ENCODE assay signal across 8 cellular contexts in the genomic region with DNA sequence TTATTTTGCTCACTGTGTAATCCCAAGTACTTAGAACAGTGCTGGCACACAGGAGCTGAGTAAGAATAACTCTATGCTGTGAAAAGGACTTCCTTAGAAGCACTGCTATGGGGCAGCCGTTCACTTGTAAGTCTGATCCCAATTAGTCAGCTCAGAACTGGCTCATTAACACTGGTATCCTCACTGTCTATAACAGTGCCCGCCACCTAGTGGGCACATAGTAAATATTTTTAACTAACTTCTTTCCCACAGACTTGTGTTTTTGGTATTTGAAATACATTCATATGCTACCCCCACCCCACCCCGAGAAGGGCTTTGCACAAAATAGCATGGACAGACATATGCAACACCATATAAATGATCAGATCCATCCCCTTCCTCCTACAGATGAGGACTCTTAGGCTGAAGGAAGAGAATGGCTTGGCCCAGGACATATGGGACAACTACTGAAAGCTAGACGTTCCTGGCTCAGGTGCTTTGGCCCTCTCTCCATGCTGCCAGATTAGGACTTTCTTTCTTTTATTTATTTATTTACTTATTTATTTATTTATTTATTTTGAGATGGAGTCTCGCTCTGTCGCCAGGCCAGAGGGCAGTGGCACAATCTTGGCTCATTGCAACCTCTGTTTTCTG. TPM values are rescaled to one million over a fixed set of nuclear protein-coding genes. Genes with fewer than 3 reads are reported as not detected.
A peak's percentile ranks its signal among the peaks of the same experiment; 100 is the strongest.
DNase-seq lines count a peak whose midpoint lies in the region; ATAC-seq and TF ChIP-seq lines count a peak whose summit lies in the region.

No MANE protein-coding gene starts in this region.

- H3K36me3 ChIP-seq in liver (ENCODE audit: control insufficient read depth in 4 of 4, insufficient read depth in 3 of 4, low read depth in 1 of 4, low read length in 3 of 4) = peaks cover 8 to 73% (median 51%) of the 10 kb centered on the region in 4 donors

- no peak overlapping the region for H3K9ac ChIP-seq in liver (ENCODE audit: low read depth in 1 of 2, low read length in 2 of 2)

- H3K4me1 Mint-ChIP-seq in T-helper 17 cell = peaks cover 19% of the 10 kb centered on the region

- no peaks in the 10 kb centered on the region for H3K9me3 ChIP-seq in T-helper 17 cell (ENCODE audit: control insufficient read depth, low read length, poor library complexity, severe bottlenecking)
- H3K9me3 ChIP-seq in liver (ENCODE audit: control insufficient read depth in 4 of 4, low read length in 3 of 4) = no peaks in the 10 kb centered on the region

- no peak overlapping the region for H3K27ac ChIP-seq in liver (ENCODE audit: low read depth in 1 of 2, low read length in 2 of 2)

- TF ChIP-seq CTCF in liver (IDR thresholded peaks at IDR 0.05; ENCODE audit: low read depth, low read length, missing input control) = peak; percentile 36

- no peak overlapping the region for H3K4me3 Mint-ChIP-seq in T-helper 17 cell

- H3K27me3 Mint-ChIP-seq in T-helper 17 cell = peaks cover 5% of the 10 kb centered on the region

- ATAC-seq in HG02588 (IDR thresholded peaks at IDR 0.05; ENCODE audit: unreplicated experiment) (peak; percentile 31), T-helper 17 cell (peak; percentile 83)

- DNase-seq in NCI-H2107 (lab: John Stamatoyannopoulos, UW) = peak; percentile 4
- DNase-seq in NCI-H2107 treated with DMSO at 0.1 percent for 48 hours (lab: John Stamatoyannopoulos, UW; ENCODE audit: unreplicated experiment) = no peak
- DNase-seq in NCI-H128 (lab: John Stamatoyannopoulos, UW; ENCODE audit: unreplicated experiment) = peak; percentile 5
- peak in 1 of 3 donors; percentile 19 for DNase-seq in T-helper 17 cell
- DNase-seq in central memory CD4-positive, alpha-beta T cell = peak; percentile 12
- peak; percentile 59 for DNase-seq in stimulated activated CD8-positive, alpha-beta memory T cell treated with anti-CD3 and anti-CD28 coated beads, Interleukin-4, amount 100 ng/mL, for 48 hours

- no peak overlapping the region for H3K4me3 ChIP-seq in liver (ENCODE audit: low read depth in 1 of 3, low read length in 3 of 3)

- H3K4me1 ChIP-seq in liver (ENCODE audit: control insufficient read depth in 4 of 4, insufficient read depth in 4 of 4, low read length in 3 of 4) = no peaks in the 10 kb centered on the region

- peak; percentile 45 to 67 for TF ChIP-seq RAD21 in liver (IDR thresholded peaks at IDR 0.05)

- 68% methylated on average over 6 of the region's 6 CpGs for WGBS in liver

- no peak overlapping the region for H3K27ac Mint-ChIP-seq in T-helper 17 cell

- H3K36me3 Mint-ChIP-seq in T-helper 17 cell (ENCODE audit: low read depth) = no peaks in the 10 kb centered on the region

- no peaks in the 10 kb centered on the region for H3K27me3 ChIP-seq in liver (ENCODE audit: control insufficient read depth in 4 of 4, insufficient read depth in 4 of 4, low read length in 3 of 4)

TF ChIP-seq in liver, 16 proteins besides CTCF, POLR2A, EP300 and RAD21:
- TF ChIP-seq, protein P1, sequence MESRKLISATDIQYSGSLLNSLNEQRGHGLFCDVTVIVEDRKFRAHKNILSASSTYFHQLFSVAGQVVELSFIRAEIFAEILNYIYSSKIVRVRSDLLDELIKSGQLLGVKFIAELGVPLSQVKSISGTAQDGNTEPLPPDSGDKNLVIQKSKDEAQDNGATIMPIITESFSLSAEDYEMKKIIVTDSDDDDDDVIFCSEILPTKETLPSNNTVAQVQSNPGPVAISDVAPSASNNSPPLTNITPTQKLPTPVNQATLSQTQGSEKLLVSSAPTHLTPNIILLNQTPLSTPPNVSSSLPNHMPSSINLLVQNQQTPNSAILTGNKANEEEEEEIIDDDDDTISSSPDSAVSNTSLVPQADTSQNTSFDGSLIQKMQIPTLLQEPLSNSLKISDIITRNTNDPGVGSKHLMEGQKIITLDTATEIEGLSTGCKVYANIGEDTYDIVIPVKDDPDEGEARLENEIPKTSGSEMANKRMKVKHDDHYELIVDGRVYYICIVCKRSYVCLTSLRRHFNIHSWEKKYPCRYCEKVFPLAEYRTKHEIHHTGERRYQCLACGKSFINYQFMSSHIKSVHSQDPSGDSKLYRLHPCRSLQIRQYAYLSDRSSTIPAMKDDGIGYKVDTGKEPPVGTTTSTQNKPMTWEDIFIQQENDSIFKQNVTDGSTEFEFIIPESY (IDR thresholded peaks at IDR 0.05) = no peak
- TF ChIP-seq YY1 (IDR thresholded peaks at IDR 0.05) (no peak), HNF4G (IDR thresholded peaks at IDR 0.05) (no peak), FOXA1 (IDR thresholded peaks at IDR 0.05) (no peak), EGR1 (IDR thresholded peaks at IDR 0.05; ENCODE audit: low read depth in 2 of 2) (no peak), HNF4A (conservative IDR thresholded peaks at IDR 0.05) (no peak), RXRA (IDR thresholded peaks at IDR 0.05) (no peak), GABPA (IDR thresholded peaks at IDR 0.05 in 1 of 2, conservative IDR thresholded peaks at IDR 0.05 in 1 of 2) (no peak)
- TF ChIP-seq, protein P2, sequence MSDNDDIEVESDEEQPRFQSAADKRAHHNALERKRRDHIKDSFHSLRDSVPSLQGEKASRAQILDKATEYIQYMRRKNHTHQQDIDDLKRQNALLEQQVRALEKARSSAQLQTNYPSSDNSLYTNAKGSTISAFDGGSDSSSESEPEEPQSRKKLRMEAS (IDR thresholded peaks at IDR 0.05) = no peak
- TF ChIP-seq, protein P3, sequence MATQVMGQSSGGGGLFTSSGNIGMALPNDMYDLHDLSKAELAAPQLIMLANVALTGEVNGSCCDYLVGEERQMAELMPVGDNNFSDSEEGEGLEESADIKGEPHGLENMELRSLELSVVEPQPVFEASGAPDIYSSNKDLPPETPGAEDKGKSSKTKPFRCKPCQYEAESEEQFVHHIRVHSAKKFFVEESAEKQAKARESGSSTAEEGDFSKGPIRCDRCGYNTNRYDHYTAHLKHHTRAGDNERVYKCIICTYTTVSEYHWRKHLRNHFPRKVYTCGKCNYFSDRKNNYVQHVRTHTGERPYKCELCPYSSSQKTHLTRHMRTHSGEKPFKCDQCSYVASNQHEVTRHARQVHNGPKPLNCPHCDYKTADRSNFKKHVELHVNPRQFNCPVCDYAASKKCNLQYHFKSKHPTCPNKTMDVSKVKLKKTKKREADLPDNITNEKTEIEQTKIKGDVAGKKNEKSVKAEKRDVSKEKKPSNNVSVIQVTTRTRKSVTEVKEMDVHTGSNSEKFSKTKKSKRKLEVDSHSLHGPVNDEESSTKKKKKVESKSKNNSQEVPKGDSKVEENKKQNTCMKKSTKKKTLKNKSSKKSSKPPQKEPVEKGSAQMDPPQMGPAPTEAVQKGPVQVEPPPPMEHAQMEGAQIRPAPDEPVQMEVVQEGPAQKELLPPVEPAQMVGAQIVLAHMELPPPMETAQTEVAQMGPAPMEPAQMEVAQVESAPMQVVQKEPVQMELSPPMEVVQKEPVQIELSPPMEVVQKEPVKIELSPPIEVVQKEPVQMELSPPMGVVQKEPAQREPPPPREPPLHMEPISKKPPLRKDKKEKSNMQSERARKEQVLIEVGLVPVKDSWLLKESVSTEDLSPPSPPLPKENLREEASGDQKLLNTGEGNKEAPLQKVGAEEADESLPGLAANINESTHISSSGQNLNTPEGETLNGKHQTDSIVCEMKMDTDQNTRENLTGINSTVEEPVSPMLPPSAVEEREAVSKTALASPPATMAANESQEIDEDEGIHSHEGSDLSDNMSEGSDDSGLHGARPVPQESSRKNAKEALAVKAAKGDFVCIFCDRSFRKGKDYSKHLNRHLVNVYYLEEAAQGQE (IDR thresholded peaks at IDR 0.05) = no peak

RNA-seq across cellular contexts. Expression of a gene that starts 47.1 kb away (rescaled TPM):
- total RNA-seq in T-helper 17 cell (10 to 100 TPM; 12.6 to 29.6 TPM), liver (100 to 1,000 TPM in 1 of 2 donors, 10 to 100 TPM in 1; 95.9 to 234 TPM)
- polyA plus RNA-seq in liver = 10 to 100 TPM; 30.5 to 77.6 TPM
